ENCODE assay signal across 21 cellular contexts in the genomic region with DNA sequence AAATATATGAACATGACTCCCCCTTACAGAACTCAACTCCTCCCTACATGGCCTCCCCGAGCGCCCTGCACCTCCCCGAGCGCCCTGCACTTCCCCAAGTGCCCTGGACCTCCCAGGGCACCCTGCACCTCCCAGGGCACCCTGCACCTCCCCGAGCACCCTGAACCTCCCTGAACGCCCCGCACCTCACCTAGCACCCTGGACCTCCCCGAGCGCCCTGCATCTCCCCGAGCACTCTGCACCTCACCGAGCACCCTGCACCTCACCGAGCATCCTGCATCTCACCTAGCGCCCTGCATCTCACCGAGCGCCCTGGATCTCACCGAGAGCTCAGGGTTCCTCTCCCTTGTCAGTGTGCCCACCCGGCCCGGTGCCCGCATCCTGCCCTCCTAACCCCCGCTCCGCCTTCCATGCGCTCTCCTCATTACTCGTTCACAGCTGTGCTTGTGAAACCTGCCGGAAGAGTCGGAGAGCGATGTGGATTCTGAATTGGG.
DNase-seq lines count a peak whose midpoint lies in the region; ATAC-seq, FAIRE-seq and TF ChIP-seq lines count a peak whose summit lies in the region.
"Had no signal": no experiment of that assay in that cellular context is flagged by ENCODE, and none has a peak within 500 bp of the region (broad histone marks: within the 10 kb centered on the region; RNA-seq: fewer than 3 reads in every experiment).

No MANE protein-coding gene starts in this region.

- no peaks in the 10 kb centered on the region for H3K9me2 ChIP-seq in SK-N-SH

- no peaks in the 10 kb centered on the region for H3K9me3 Mint-ChIP-seq in neural crest cell
- H3K9me3 Mint-ChIP-seq: CD8-positive, alpha-beta memory T cell had no signal

- no peaks in the 10 kb centered on the region for H3F3A ChIP-seq in SK-N-SH (replicated peaks; ENCODE audit: insufficient read depth)

- H3K4me1 ChIP-seq in SK-N-SH (ENCODE audit: control insufficient read depth in 1 of 2, insufficient read depth in 2 of 2, low read depth in 1 of 2, low read length in 1 of 2): no peaks in the 10 kb centered on the region
- no peaks in the 10 kb centered on the region for H3K4me1 ChIP-seq in A549
- H3K4me1 ChIP-seq in Panc1 (ENCODE audit: control insufficient read depth, insufficient read depth, low read length): no peaks in the 10 kb centered on the region
- H3K4me1 ChIP-seq: SJSA1 had no signal

- H3K9ac ChIP-seq in SK-N-SH: no peak overlapping the region

- H3K27me3 ChIP-seq in SK-N-SH (ENCODE audit: insufficient read depth) (no peaks in the 10 kb centered on the region), Panc1 (ENCODE audit: control insufficient read depth, insufficient read depth, low read length) (0 out of 2 replicates have a peak, but pooled peaks cover 4% of the 10 kb centered on the region)
- H3K27me3 ChIP-seq: SJSA1 had no signal

- POLR2A ChIA-PET in SK-N-SH (lab: Yijun Ruan, JAX): no interaction called here
- POLR2A ChIA-PET in A549 (lab: Yijun Ruan, JAX): no interaction called here
- POLR2A ChIA-PET in Panc1 (lab: Charles Lee): no interaction called here

- TF ChIP-seq CTCF in SK-N-SH (IDR thresholded peaks at IDR 0.05) (no peak), A549 (IDR thresholded peaks at IDR 0.05) (no peak), Panc1 (IDR thresholded peaks at IDR 0.05) (no peak), neural crest cell (conservative IDR thresholded peaks at IDR 0.05) (no peak)

- no peaks in the 10 kb centered on the region for H3K4me1 Mint-ChIP-seq in neural crest cell
- H3K4me1 Mint-ChIP-seq: CD8-positive, alpha-beta memory T cell; IgD-negative memory B cell had no signal

- no peaks in the 10 kb centered on the region for H3K79me2 ChIP-seq in SK-N-SH (ENCODE audit: insufficient read depth)

- 79% methylated on average over 26 of the region's 26 CpGs for WGBS in SK-N-SH (ENCODE audit: low lambda C conversion rate)
- 51% methylated on average over 26 of the region's 26 CpGs for WGBS in A549 (ENCODE audit: missing lambda C conversion rate)

- TF ChIP-seq POLR2A in A549 (IDR thresholded peaks at IDR 0.05; ENCODE audit: low read length): no peak

- H2AFZ ChIP-seq in SK-N-SH (ENCODE audit: low read depth): no peak overlapping the region

- BruUV-seq in Panc1 (replicated peaks; lab: Mats Ljungman, UMichigan): no TSS peak

- no peak overlapping the region for H3K27ac ChIP-seq in SK-N-SH (ENCODE audit: low read depth in 2 of 2, low read length in 1 of 2)
- H3K27ac ChIP-seq in A549: no peak overlapping the region
- H3K27ac ChIP-seq in Panc1 (ENCODE audit: low read length): no peak overlapping the region
- H3K27ac ChIP-seq: 22Rv1, SJSA1 had no signal

- DNase-seq in SK-N-SH: peak; percentile 40
- DNase-seq in A549 (ENCODE audit: low read depth in 1 of 2, low spot score in 1 of 2): no peak
- DNase-seq in Panc1 (ENCODE audit: low read depth, low spot score): no peak
- DNase-seq in neural crest cell (ENCODE audit: low read depth, low spot score): no peak
- DNase-seq in cortex of kidney (lab: John Stamatoyannopoulos, UW): no peak
- no peak for DNase-seq in AML-193 (lab: John Stamatoyannopoulos, UW)
- no peak for DNase-seq in T-helper 9 cell
- DNase-seq: CD8-positive, alpha-beta memory T cell; DMS153; GOT3; NCI-H1694; NCI-H2171; NCI-H345 had no signal

- no peaks in the 10 kb centered on the region for H3K36me3 Mint-ChIP-seq in neural crest cell (ENCODE audit: low read depth)
- H3K36me3 Mint-ChIP-seq: CD8-positive, alpha-beta memory T cell had no signal

- no peak for FAIRE-seq in A549 (lab: Jason Lieb, UNC)
- FAIRE-seq: G401.6, GM12892, HTR-8/SVneo, RCC 7860 had no signal

- H3K36me3 ChIP-seq in SK-N-SH (replicated peaks in 1 of 2; ENCODE audit: control insufficient read depth in 1 of 2, insufficient read depth in 2 of 2, low read length in 1 of 2) (no peaks in the 10 kb centered on the region), Panc1 (ENCODE audit: control insufficient read depth, insufficient read depth, low read length) (no peaks in the 10 kb centered on the region)
- H3K36me3 ChIP-seq: SJSA1 had no signal

- H3K4me3 Mint-ChIP-seq in neural crest cell: no peak overlapping the region
- H3K4me3 Mint-ChIP-seq: CD8-positive, alpha-beta memory T cell had no signal

- TF ChIP-seq RAD21 in SK-N-SH (IDR thresholded peaks at IDR 0.05; ENCODE audit: low read length): no peak
- TF ChIP-seq RAD21 in A549 (conservative IDR thresholded peaks at IDR 0.05 in 1 of 2, IDR thresholded peaks at IDR 0.05 in 1 of 2): no peak

- no peaks in the 10 kb centered on the region for H4K20me1 ChIP-seq in SK-N-SH (ENCODE audit: insufficient read depth)

- H3K4me2 ChIP-seq in SK-N-SH (no peak overlapping the region), A549 (peak overlapping the region; percentile 51)

- in situ Hi-C loops in Panc1 (cut with HindIII; ENCODE audit: low pct_unique_long_range_greater_than_20kb, low sequenced_read_pairs): no loop called here

- H3K9me3 ChIP-seq in SK-N-SH (peaks cover 4% of the 10 kb centered on the region; the same call in 1 of the 2 replicates), A549 (no peaks in the 10 kb centered on the region), Panc1 (ENCODE audit: control insufficient read depth, insufficient read depth, low read depth, low read length) (no peaks in the 10 kb centered on the region)
- H3K9me3 ChIP-seq: SJSA1 had no signal

- H3K27me3 Mint-ChIP-seq in neural crest cell (ENCODE audit: low read depth): no peaks in the 10 kb centered on the region

- ATAC-seq in SK-N-SH treated with all-trans-retinoic acid at 6 μM for 48 hours (no peak), A549 (peak; percentile 6 to 14; a peak in 2 of 6 replicates), Panc1 (peak; percentile 15)

- TF ChIP-seq EP300 in SK-N-SH (IDR thresholded peaks at IDR 0.05; ENCODE audit: borderline replicate concordance in 1 of 2, low read depth in 1 of 2, low read length in 1 of 2): no peak
- TF ChIP-seq EP300 in A549 (IDR thresholded peaks at IDR 0.05): no peak

- H3K27ac Mint-ChIP-seq in neural crest cell (ENCODE audit: unreplicated experiment): peak overlapping the region; percentile 19
- H3K27ac Mint-ChIP-seq: CD8-positive, alpha-beta memory T cell; IgD-negative memory B cell had no signal

- CTCF ChIA-PET in SK-N-SH (lab: Yijun Ruan, JAX) (interaction anchor here (0.6 to 1.3 kb wide), 22 partner anchors 10 to 299 kb away, joined by 3 to 10 read pairs (median 3); no protein-coding TSS in a partner anchor), A549 (lab: Yijun Ruan, JAX) (interaction anchor here (0.6 to 2.2 kb wide), 16 partner anchors 8 to 615 kb away, joined by 3 to 13 read pairs (median 3); no protein-coding TSS in a partner anchor), Panc1 (lab: Charles Lee) (interaction anchor here (0.7 kb wide), 1 partner anchor 27 kb away, joined by 9 read pairs; no protein-coding TSS in a partner anchor)

- intact Hi-C loops in Panc1 (cut with micrococcal nuclease; ENCODE audit: unreplicated experiment): no loop called here

- no peak overlapping the region for H3K4me3 ChIP-seq in SK-N-SH (ENCODE audit: low read depth in 2 of 2, low read length in 1 of 2)
- H3K4me3 ChIP-seq in A549: no peak overlapping the region
- H3K4me3 ChIP-seq in Panc1 (ENCODE audit: low read depth in 2 of 2, low read length in 2 of 2): no peak overlapping the region
- H3K4me3 ChIP-seq: SJSA1 had no signal

TF ChIP-seq in SK-N-SH, 30 proteins besides CTCF, POLR2A, EP300 and RAD21 (continues in another document):
- TF ChIP-seq RXRA (IDR thresholded peaks at IDR 0.05; ENCODE audit: borderline replicate concordance, low read depth): no peak
- no peak for TF ChIP-seq NFIC (IDR thresholded peaks at IDR 0.05; ENCODE audit: borderline replicate concordance)

TF ChIP-seq in SK-N-SH treated with all-trans-retinoic acid at 6 μM for 48 hours, 23 proteins besides CTCF, POLR2A, EP300 and RAD21 (continues in another document):
- TF ChIP-seq ZFP3 (CRISPR knock-in tag; IDR thresholded peaks at IDR 0.05): no peak
- TF ChIP-seq, protein P1, sequence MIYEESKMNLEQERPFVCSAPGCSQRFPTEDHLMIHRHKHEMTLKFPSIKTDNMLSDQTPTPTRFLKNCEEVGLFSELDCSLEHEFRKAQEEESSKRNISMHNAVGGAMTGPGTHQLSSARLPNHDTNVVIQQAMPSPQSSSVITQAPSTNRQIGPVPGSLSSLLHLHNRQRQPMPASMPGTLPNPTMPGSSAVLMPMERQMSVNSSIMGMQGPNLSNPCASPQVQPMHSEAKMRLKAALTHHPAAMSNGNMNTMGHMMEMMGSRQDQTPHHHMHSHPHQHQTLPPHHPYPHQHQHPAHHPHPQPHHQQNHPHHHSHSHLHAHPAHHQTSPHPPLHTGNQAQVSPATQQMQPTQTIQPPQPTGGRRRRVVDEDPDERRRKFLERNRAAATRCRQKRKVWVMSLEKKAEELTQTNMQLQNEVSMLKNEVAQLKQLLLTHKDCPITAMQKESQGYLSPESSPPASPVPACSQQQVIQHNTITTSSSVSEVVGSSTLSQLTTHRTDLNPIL (CRISPR knock-in tag; IDR thresholded peaks at IDR 0.05; ENCODE audit: low read depth): no peak
- TF ChIP-seq CSDC2 (CRISPR knock-in tag; IDR thresholded peaks at IDR 0.05): no peak
- TF ChIP-seq TOX (CRISPR knock-in tag; IDR thresholded peaks at IDR 0.05; ENCODE audit: borderline replicate concordance): no peak
- no peak for TF ChIP-seq ZNF565 (CRISPR knock-in tag; conservative IDR thresholded peaks at IDR 0.05; ENCODE audit: low read depth)
- TF ChIP-seq ZFP30 (CRISPR knock-in tag; IDR thresholded peaks at IDR 0.05): no peak

TF ChIP-seq in A549, 52 proteins besides CTCF, POLR2A, EP300 and RAD21 (continues in another document):
- TF ChIP-seq, protein P2, sequence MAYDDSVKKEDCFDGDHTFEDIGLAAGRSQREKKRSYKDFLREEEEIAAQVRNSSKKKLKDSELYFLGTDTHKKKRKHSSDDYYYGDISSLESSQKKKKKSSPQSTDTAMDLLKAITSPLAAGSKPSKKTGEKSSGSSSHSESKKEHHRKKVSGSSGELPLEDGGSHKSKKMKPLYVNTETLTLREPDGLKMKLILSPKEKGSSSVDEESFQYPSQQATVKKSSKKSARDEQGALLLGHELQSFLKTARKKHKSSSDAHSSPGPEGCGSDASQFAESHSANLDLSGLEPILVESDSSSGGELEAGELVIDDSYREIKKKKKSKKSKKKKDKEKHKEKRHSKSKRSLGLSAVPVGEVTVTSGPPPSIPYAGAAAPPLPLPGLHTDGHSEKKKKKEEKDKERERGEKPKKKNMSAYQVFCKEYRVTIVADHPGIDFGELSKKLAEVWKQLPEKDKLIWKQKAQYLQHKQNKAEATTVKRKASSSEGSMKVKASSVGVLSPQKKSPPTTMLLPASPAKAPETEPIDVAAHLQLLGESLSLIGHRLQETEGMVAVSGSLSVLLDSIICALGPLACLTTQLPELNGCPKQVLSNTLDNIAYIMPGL (CRISPR knock-in tag; IDR thresholded peaks at IDR 0.05; ENCODE audit: borderline replicate concordance): no peak
- TF ChIP-seq, protein P3, sequence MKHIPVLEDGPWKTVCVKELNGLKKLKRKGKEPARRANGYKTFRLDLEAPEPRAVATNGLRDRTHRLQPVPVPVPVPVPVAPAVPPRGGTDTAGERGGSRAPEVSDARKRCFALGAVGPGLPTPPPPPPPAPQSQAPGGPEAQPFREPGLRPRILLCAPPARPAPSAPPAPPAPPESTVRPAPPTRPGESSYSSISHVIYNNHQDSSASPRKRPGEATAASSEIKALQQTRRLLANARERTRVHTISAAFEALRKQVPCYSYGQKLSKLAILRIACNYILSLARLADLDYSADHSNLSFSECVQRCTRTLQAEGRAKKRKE (CRISPR knock-in tag; IDR thresholded peaks at IDR 0.05; ENCODE audit: low read depth): no peak
- no peak for TF ChIP-seq MYC (IDR thresholded peaks at IDR 0.05; ENCODE audit: borderline replicate concordance, low read length)
